14 cellular contexts compared by ENCODE assay signal in the genomic region with DNA sequence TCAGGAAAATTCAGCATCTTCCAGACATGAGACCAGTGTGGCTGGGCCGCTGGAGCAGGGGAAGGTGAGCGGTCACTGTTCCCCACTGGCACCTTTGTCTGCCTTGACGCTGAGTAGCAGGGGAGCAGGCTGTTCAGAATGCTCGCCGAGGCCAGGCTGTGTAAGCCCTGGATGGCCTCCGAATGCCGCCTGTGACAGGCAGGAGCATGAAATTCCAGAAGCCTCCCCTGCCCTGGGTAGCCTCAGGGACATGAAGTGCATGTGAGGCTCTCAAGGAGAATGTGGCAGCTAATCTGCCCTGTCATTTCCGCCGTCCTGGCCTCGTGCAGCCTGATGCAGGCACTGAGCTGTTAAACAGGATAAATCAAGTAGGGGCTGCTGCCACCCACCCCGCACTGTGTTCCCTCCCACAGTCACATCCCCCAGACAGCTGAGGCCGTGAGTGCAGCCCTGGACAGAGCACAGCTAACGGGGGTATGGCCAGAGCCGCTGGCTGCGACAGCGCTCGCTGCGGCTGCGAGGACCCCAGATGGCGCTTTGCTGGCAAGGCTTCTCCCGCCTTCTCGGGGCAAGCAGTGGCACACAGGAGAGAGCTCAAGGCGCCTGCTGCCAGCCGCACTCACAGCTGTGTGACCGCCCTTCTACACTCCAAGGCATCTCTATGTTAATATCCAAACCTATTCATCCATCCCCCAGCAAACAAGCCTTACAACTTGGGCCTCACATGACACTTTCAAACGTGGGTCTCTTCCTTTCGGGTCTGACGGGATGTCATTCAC.
DNase-seq lines count a peak whose midpoint lies in the region; ATAC-seq and TF ChIP-seq lines count a peak whose summit lies in the region.
"Had no signal": no experiment of that assay in that cellular context is flagged by ENCODE, and none has a peak within 500 bp of the region (broad histone marks: within the 10 kb centered on the region; RNA-seq: fewer than 3 reads in every experiment).

No MANE protein-coding gene starts in this region.

- H3K27ac Mint-ChIP-seq in osteocyte (ENCODE audit: unreplicated experiment): peak overlapping the region; percentile 36
- H3K27ac Mint-ChIP-seq: CD8-positive, alpha-beta memory T cell had no signal

- H3K9ac ChIP-seq in NT2/D1 (ENCODE audit: insufficient read length, low read depth): peak overlapping the region; percentile 1

- intact Hi-C loops in left ventricle myocardium superior (cut with micrococcal nuclease): no loop called here

- H3K27me3 ChIP-seq in NT2/D1 (ENCODE audit: insufficient read depth, insufficient read length): peaks cover 3% of the 10 kb centered on the region
- H3K27me3 ChIP-seq: tibial nerve had no signal

- DNase-seq in ELF-1 (ENCODE audit: low read depth, low spot score) (peak; percentile 85), NT2/D1 (ENCODE audit: low read depth, low spot score) (no peak), left ventricle myocardium superior (no peak), osteocyte (ENCODE audit: extremely low spot score, unreplicated experiment) (no peak), NCI-H187 (lab: John Stamatoyannopoulos, UW) (no peak), GOT3 (lab: John Stamatoyannopoulos, UW) (no peak)
- DNase-seq: activated CD4-positive, alpha-beta T cell treated with anti-CD3 and anti-CD28 coated beads for 1 hour; amniotic stem cell; dermis blood vessel endothelial cell; NCI-H1694 treated with DMSO at 0.1 percent for 48 hours had no signal

- H3K4me3 ChIP-seq in NT2/D1 (ENCODE audit: insufficient read length, low read depth): no peak overlapping the region
- H3K4me3 ChIP-seq: tibial nerve had no signal

- peaks cover 58% of the 10 kb centered on the region for H3K4me1 Mint-ChIP-seq in osteocyte (ENCODE audit: unreplicated experiment)

- H3K9me3 ChIP-seq in NT2/D1 (ENCODE audit: insufficient read depth, low read length): no peaks in the 10 kb centered on the region
- H3K9me3 ChIP-seq: tibial nerve had no signal

- no peaks in the 10 kb centered on the region for H3K36me3 ChIP-seq in NT2/D1 (ENCODE audit: insufficient read depth, insufficient read length, low read length)
- H3K36me3 ChIP-seq: tibial nerve had no signal

- no peak overlapping the region for H3K4me3 Mint-ChIP-seq in osteocyte (ENCODE audit: unreplicated experiment)
- H3K4me3 Mint-ChIP-seq: CD8-positive, alpha-beta memory T cell had no signal

- no peaks in the 10 kb centered on the region for H3K9me3 Mint-ChIP-seq in osteocyte (ENCODE audit: unreplicated experiment)
- H3K9me3 Mint-ChIP-seq: CD8-positive, alpha-beta memory T cell had no signal

- no peak for TF ChIP-seq CTCF in osteocyte (IDR thresholded peaks at IDR 0.05)

- peaks cover 33% of the 10 kb centered on the region for H3K4me1 ChIP-seq in NT2/D1 (ENCODE audit: insufficient read depth, insufficient read length)

- peak; percentile 35 for ATAC-seq in left ventricle myocardium superior
- no peak for ATAC-seq in HG03095 (IDR thresholded peaks at IDR 0.05; ENCODE audit: unreplicated experiment)
- ATAC-seq in GM18867 (IDR thresholded peaks at IDR 0.05; ENCODE audit: unreplicated experiment): no peak

- no peaks in the 10 kb centered on the region for H3K36me3 Mint-ChIP-seq in osteocyte (ENCODE audit: unreplicated experiment)
- H3K36me3 Mint-ChIP-seq: CD8-positive, alpha-beta memory T cell had no signal

- H3K27me3 Mint-ChIP-seq in osteocyte (ENCODE audit: unreplicated experiment): peaks cover 2% of the 10 kb centered on the region
